In genomic region chr4:75715105-75715799, GRCh38 we compare ENCODE assay signal across 10 cellular contexts. TPM values are rescaled to one million over a fixed set of nuclear protein-coding genes. Genes with fewer than 3 reads are reported as not detected.
A peak's percentile ranks its signal among the peaks of the same experiment; 100 is the strongest.
DNase-seq lines count a peak whose midpoint lies in the region; ATAC-seq and TF ChIP-seq lines count a peak whose summit lies in the region.
"Had no signal": no experiment of that assay in that cellular context is flagged by ENCODE, and none has a peak within 500 bp of the region (broad histone marks: within the 10 kb centered on the region; RNA-seq: fewer than 3 reads in every experiment).

No MANE protein-coding gene starts in this region.

- no peak overlapping the region for H3K4me3 ChIP-seq in esophagus muscularis mucosa
- no peak overlapping the region for H3K4me3 ChIP-seq in psoas muscle

- H3K36me3 ChIP-seq in esophagus muscularis mucosa (peaks cover 0 to 3% (median 0%) of the 10 kb centered on the region in 4 donors), psoas muscle (ENCODE audit: insufficient read depth in 1 of 2, low read depth in 1 of 2) (peaks cover 0 to 6% of the 10 kb centered on the region in 2 donors)

- TF ChIP-seq EP300 in esophagus muscularis mucosa (IDR thresholded peaks at IDR 0.05) = no peak

- H3K4me1 Mint-ChIP-seq in T-cell = peaks cover 0 to 2% (median 0%) of the 10 kb centered on the region in 3 donors

- H3K4me1 ChIP-seq in esophagus muscularis mucosa = peaks cover 13 to 21% (median 18%) of the 10 kb centered on the region in 4 donors
- H3K4me1 ChIP-seq in psoas muscle = peaks cover 37% of the 10 kb centered on the region

- POLR2A ChIA-PET in T-cell (lab: Charles Lee) = interaction anchor here in 1 of 2 donors (1.0 kb wide), 1 partner anchor 30 kb away, joined by 3 read pairs; no protein-coding TSS in a partner anchor

- no peaks in the 10 kb centered on the region for H3K27me3 Mint-ChIP-seq in T-cell

- WGBS in esophagus muscularis mucosa = 31% methylated on average over 4 of the region's 4 CpGs
- WGBS in psoas muscle, 3 donors = 23 to 37% (median 26%) methylated on average over 4 of the region's 4 CpGs

- TF ChIP-seq POLR2A in esophagus muscularis mucosa (IDR thresholded peaks at IDR 0.05; ENCODE audit: low read depth) = no peak

- ATAC-seq in psoas muscle (peak; percentile 8 to 29 (median 22)), GM21737 (IDR thresholded peaks at IDR 0.05; ENCODE audit: unreplicated experiment) (no peak), T-cell (replicated peaks in 1 of 4) (no peak)

- H3K27ac ChIP-seq in esophagus muscularis mucosa (replicated peaks in 1 of 4) (peak overlapping the region; percentile 9 to 47 (median 40)), psoas muscle (peak overlapping the region; percentile 61)

- TF ChIP-seq CTCF in esophagus muscularis mucosa (IDR thresholded peaks at IDR 0.05) (no peak), psoas muscle (IDR thresholded peaks at IDR 0.05) (no peak)

- no peak overlapping the region for H3K27ac Mint-ChIP-seq in T-cell

- no peaks in the 10 kb centered on the region for H3K9me3 Mint-ChIP-seq in T-cell

- DNase-seq in GM04503 (ENCODE audit: low read depth) = peak; percentile 44
- peak; percentile 41 for DNase-seq in LHCN-M2 (ENCODE audit: low read depth)
- DNase-seq in esophagus muscularis mucosa (ENCODE audit: extremely low spot score) = no peak
- DNase-seq in psoas muscle = no peak
- no peak for DNase-seq in NCI-H2227 (lab: John Stamatoyannopoulos, UW; ENCODE audit: unreplicated experiment)
- DNase-seq in T-cell = no peak
- DNase-seq in DMS114 treated with DMSO at 0.1 percent for 48 hours (lab: John Stamatoyannopoulos, UW; ENCODE audit: unreplicated experiment) = no peak
- DNase-seq: dermis blood vessel endothelial cell, NCI-H226 had no signal

- H3K27me3 ChIP-seq in esophagus muscularis mucosa (no peaks in the 10 kb centered on the region), psoas muscle (ENCODE audit: insufficient read depth in 3 of 3, low read length in 2 of 3) (no peaks in the 10 kb centered on the region)

- peaks cover 13% of the 10 kb centered on the region for H3K36me3 Mint-ChIP-seq in T-cell

- intact Hi-C loops in esophagus muscularis mucosa (cut with DNase I) = no loop called here
- intact Hi-C loops in psoas muscle (cut with DNase I) = loop anchor here in 1 of 2 donors (5.0 kb wide), 1 partner anchor 33 kb away; no protein-coding TSS in a partner anchor

- CTCF ChIA-PET in T-cell (lab: Charles Lee) = interaction anchor here in 1 of 2 donors (1.5 kb wide), 1 partner anchor 9 kb away, joined by 5 read pairs; the partner anchor contains the start of gene USO1

- H3K4me3 Mint-ChIP-seq in T-cell = no peak overlapping the region

- H3K9me3 ChIP-seq in esophagus muscularis mucosa (no peaks in the 10 kb centered on the region), psoas muscle (no peaks in the 10 kb centered on the region)

RNA-seq across cellular contexts. Expression of gene USO1, which starts 9.1 kb away (rescaled TPM):
- total RNA-seq in LHCN-M2 (2014; rRNA removed) (81.7 and 94.9 TPM in 2 replicates), esophagus muscularis mucosa (100 to 1,000 TPM in 1 of 4 donors, 10 to 100 TPM in 3; 61.0 to 103 (median 74.4) TPM), psoas muscle (100 to 1,000 TPM; 175 to 210 (median 180) TPM), T-cell (10 to 100 TPM; 24.9 to 40.5 (median 34.6) TPM)
- 22.9 TPM for polyA plus RNA-seq in LHCN-M2 (2012)
- 100 to 1,000 TPM in 2 of 3 donors, 10 to 100 TPM in 1; 49.5 to 224 (median 136) TPM for polyA plus RNA-seq in psoas muscle

RNA-seq across cellular contexts. Expression of gene G3BP2, which starts 42.0 kb away (rescaled TPM):
- total RNA-seq in LHCN-M2 (2014; rRNA removed) = 181 and 184 TPM in 2 replicates
- polyA plus RNA-seq in LHCN-M2 (2012) = 62.1 TPM
- total RNA-seq in esophagus muscularis mucosa = 100 to 1,000 TPM in 3 of 4 donors, 10 to 100 TPM in 1; 94.6 to 127 (median 109) TPM
- 100 to 1,000 TPM; 126 to 219 (median 156) TPM for total RNA-seq in psoas muscle
- polyA plus RNA-seq in psoas muscle = 100 to 1,000 TPM in 1 of 3 donors, 10 to 100 TPM in 2; 34.8 to 145 (median 39.5) TPM
- total RNA-seq in T-cell = 100 to 1,000 TPM; 135 to 316 (median 141) TPM

Comparison
In these comparisons a context has a peak if more than half of its experiments do, and no peak if none do; other contexts are left out.
1. DNase-seq: peak in GM04503 (single experiment) and LHCN-M2 (single experiment); none in esophagus muscularis mucosa (single experiment), psoas muscle (0 of 2), NCI-H2227 (single experiment), T-cell (0 of 34) and DMS114 treated with DMSO at 0.1 percent for 48 hours (single experiment).
2. ATAC-seq: peak in psoas muscle (4 of 4); none in GM21737 (single experiment) and T-cell (0 of 4).